Comparison of ENCODE assay signal across 25 cellular contexts in genomic region chr3:101730839-101731238, GRCh38.
"Had no signal": no experiment of that assay in that cellular context is flagged by ENCODE, and none has a peak within 500 bp of the region (broad histone marks: within the 10 kb centered on the region; RNA-seq: fewer than 3 reads in every experiment).

No MANE protein-coding gene starts in this region.

- H3K27me3 ChIP-seq: esophagus muscularis mucosa, foreskin keratinocyte, ovary, sigmoid colon, spleen, suprapubic skin, thyroid gland had no signal

- ATAC-seq: foreskin keratinocyte; left ventricle myocardium superior; lower lobe of right lung; naive thymus-derived CD8-positive, alpha-beta T cell; psoas muscle; right cardiac atrium; stimulated activated memory B cell treated with anti-CD40 and anti-IgM and Interleukin-4, amounts not matched to agents 10 μg/mL and 1 μg/mL and 100 μg/mL, for 72 hours; stimulated activated naive CD8-positive, alpha-beta T cell treated with anti-CD3 and anti-CD28 coated beads, Interleukin-15, Interleukin-2, amounts not matched to agents 100 U/mL and 50 U/mL, for 24 hours had no signal

- DNase-seq: cortex of kidney; effector CD4-positive, alpha-beta T cell; foreskin keratinocyte; hypothalamus; immature natural killer cell; islet precursor cell; kidney glomerular epithelial cell; left ventricle myocardium superior; lower lobe of right lung; naive thymus-derived CD8-positive, alpha-beta T cell; nephron progenitor cell; nucleus accumbens; ovary; posterior cingulate gyrus; psoas muscle; right cardiac atrium; sigmoid colon; spleen; stimulated activated CD4-positive, alpha-beta T cell treated with anti-CD3 and anti-CD28 coated beads, Interleukin-4, amount 100 ng/mL, for 4 hours; stimulated activated naive CD8-positive, alpha-beta T cell treated with anti-CD3 and anti-CD28 coated beads, Interleukin-15, Interleukin-2, amounts not matched to agents 100 U/mL and 50 U/mL, for 24 hours; thyroid gland had no signal

- H3K27ac ChIP-seq: epithelial cell of prostate, esophagus muscularis mucosa, foreskin keratinocyte, lower lobe of right lung, ovary, psoas muscle, spleen, suprapubic skin, thyroid gland had no signal
